ENCODE assay signal across 15 cellular contexts in the genomic region with DNA sequence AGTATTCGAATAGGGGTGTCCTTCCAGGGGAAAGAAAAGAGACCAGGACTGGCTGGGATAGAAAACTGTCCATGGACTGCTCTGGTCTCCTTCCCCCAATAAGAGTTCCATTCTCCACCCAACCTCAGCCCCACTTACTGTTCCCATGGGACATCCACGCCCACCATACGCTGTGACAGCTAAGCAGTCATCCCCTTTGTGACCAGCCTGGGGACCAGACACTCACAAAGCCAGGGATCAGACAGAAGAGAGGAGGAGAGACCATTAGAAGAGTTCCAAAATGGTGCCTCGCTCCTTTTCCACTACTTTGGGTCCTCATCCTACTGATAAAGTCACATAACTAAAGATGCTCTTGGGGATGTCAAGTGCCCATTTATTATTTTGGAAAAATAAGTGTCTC. TPM values are rescaled to one million over a fixed set of nuclear protein-coding genes. Genes with fewer than 3 reads are reported as not detected.
DNase-seq lines count a peak whose midpoint lies in the region; ATAC-seq and TF ChIP-seq lines count a peak whose summit lies in the region.
"Had no signal": no experiment of that assay in that cellular context is flagged by ENCODE, and none has a peak within 500 bp of the region (broad histone marks: within the 10 kb centered on the region; RNA-seq: fewer than 3 reads in every experiment).

No MANE protein-coding gene starts in this region.

- DNase-seq in activated B cell treated with CpG ODN at 0.5 μM for 24 hours, result no peak
- no peak for DNase-seq in neural crest cell (ENCODE audit: low read depth, low spot score)
- no peak for DNase-seq in dorsolateral prefrontal cortex
- no peak for DNase-seq in G401 (ENCODE audit: low spot score)
- no peak for DNase-seq in HPDE6-E6E7 (ENCODE audit: extremely low spot score)
- DNase-seq: C1 segment of cervical spinal cord; Calu3; CD4-positive, alpha-beta memory T cell; COR-L47; DMS79 treated with DMSO at 0.1 percent for 48 hours; GOT3; HFFc6 had no signal

- H3K36me3 Mint-ChIP-seq in IgD-negative memory B cell (peaks cover 15% of the 10 kb centered on the region), activated B cell treated with CpG ODN at 0.5 μM for 24 hours (ENCODE audit: low read depth) (peaks cover 7% of the 10 kb centered on the region), neural crest cell (ENCODE audit: low read depth) (peaks cover 3% of the 10 kb centered on the region)

- no peaks in the 10 kb centered on the region for H3K9me3 Mint-ChIP-seq in IgD-negative memory B cell
- H3K9me3 Mint-ChIP-seq in activated B cell treated with CpG ODN at 0.5 μM for 24 hours, result no peaks in the 10 kb centered on the region
- no peaks in the 10 kb centered on the region for H3K9me3 Mint-ChIP-seq in neural crest cell
- H3K9me3 Mint-ChIP-seq: HFFc6 had no signal

- H4K20me1 ChIP-seq in OCI-LY1 (ENCODE audit: insufficient read depth, low read length), result no peaks in the 10 kb centered on the region

- no peak overlapping the region for H3K9ac ChIP-seq in OCI-LY1 (ENCODE audit: low read length)

- POLR2A ChIA-PET in activated B cell treated with CpG ODN at 0.5 μM for 24 hours (lab: Charles Lee), result interaction anchor here (0.7 kb wide), 1 partner anchor 39 kb away, joined by 3 read pairs; no protein-coding TSS in a partner anchor

- H3K27me3 Mint-ChIP-seq in IgD-negative memory B cell (no peaks in the 10 kb centered on the region), activated B cell treated with CpG ODN at 0.5 μM for 24 hours (no peaks in the 10 kb centered on the region), neural crest cell (ENCODE audit: low read depth) (no peaks in the 10 kb centered on the region)

- H3K9me3 ChIP-seq in OCI-LY1 (ENCODE audit: low read length), result no peaks in the 10 kb centered on the region
- H3K9me3 ChIP-seq: HAP-1 had no signal

- H3K27ac ChIP-seq in OCI-LY1 (ENCODE audit: low read depth, low read length, poor library complexity, severe bottlenecking) (peak overlapping the region; percentile 97), dorsolateral prefrontal cortex (no peak overlapping the region)

- ATAC-seq in activated B cell treated with CpG ODN at 0.5 μM for 24 hours (ENCODE audit: low read depth), result no peak

- H3K4me2 ChIP-seq in OCI-LY1 (ENCODE audit: low read length), result no peak overlapping the region

- H3K27me3 ChIP-seq in OCI-LY1 (ENCODE audit: insufficient read depth, low read length) (no peaks in the 10 kb centered on the region), dorsolateral prefrontal cortex (no peaks in the 10 kb centered on the region)

- H2AFZ ChIP-seq in OCI-LY1 (ENCODE audit: low read length), result no peak overlapping the region

- no peak for TF ChIP-seq CTCF in OCI-LY1 (IDR thresholded peaks at IDR 0.05; ENCODE audit: low read length)
- no peak for TF ChIP-seq CTCF in activated B cell treated with CpG ODN at 0.5 μM for 24 hours (IDR thresholded peaks at IDR 0.05)
- no peak for TF ChIP-seq CTCF in neural crest cell (conservative IDR thresholded peaks at IDR 0.05)
- TF ChIP-seq CTCF in dorsolateral prefrontal cortex (IDR thresholded peaks at IDR 0.05 in 54 of 56, conservative IDR thresholded peaks at IDR 0.05 in 2 of 56; ENCODE audit: low read depth in 1 of 56, partially characterized antibody in 56 of 56), result no peak

- H3K4me1 Mint-ChIP-seq in IgD-negative memory B cell (peaks cover 25 to 40% (median 26%) of the 10 kb centered on the region in 3 donors), activated B cell treated with CpG ODN at 0.5 μM for 24 hours (peaks cover 50% of the 10 kb centered on the region), neural crest cell (peaks cover 6% of the 10 kb centered on the region)

- H3F3A ChIP-seq in OCI-LY1 (ENCODE audit: insufficient read depth, low read length), result no peaks in the 10 kb centered on the region

- H3K4me3 ChIP-seq in OCI-LY1 (ENCODE audit: low read depth, low read length, poor library complexity, severe bottlenecking), result no peak overlapping the region
- H3K4me3 ChIP-seq in dorsolateral prefrontal cortex, result no peak overlapping the region
- H3K4me3 ChIP-seq: HAP-1 had no signal

- no peaks in the 10 kb centered on the region for H3K9me2 ChIP-seq in OCI-LY1 (ENCODE audit: low read depth, low read length)

- H3K4me1 ChIP-seq in OCI-LY1 (ENCODE audit: insufficient read depth, low read length, severe bottlenecking), result peaks cover 73% of the 10 kb centered on the region
- H3K4me1 ChIP-seq: HAP-1 had no signal

- no peaks in the 10 kb centered on the region for H3K36me3 ChIP-seq in OCI-LY1 (ENCODE audit: insufficient read depth, low read length)

- H3K27ac Mint-ChIP-seq in IgD-negative memory B cell (peak overlapping the region; percentile 21 to 75 (median 41)), activated B cell treated with CpG ODN at 0.5 μM for 24 hours (peak overlapping the region; percentile 53), neural crest cell (ENCODE audit: unreplicated experiment) (peak overlapping the region; percentile 31)
- H3K27ac Mint-ChIP-seq: HFFc6 had no signal

- H3K4me3 Mint-ChIP-seq in IgD-negative memory B cell (peak overlapping the region in 1 of 4 donors; percentile 47), activated B cell treated with CpG ODN at 0.5 μM for 24 hours (no peak overlapping the region), neural crest cell (no peak overlapping the region)
- H3K4me3 Mint-ChIP-seq: HFFc6 had no signal

- H3K79me2 ChIP-seq in OCI-LY1 (ENCODE audit: insufficient read depth, low read length), result peaks cover 11% of the 10 kb centered on the region; the same call in 1 of the 2 replicates

- CTCF ChIA-PET in activated B cell treated with CpG ODN at 0.5 μM for 24 hours (lab: Charles Lee), result no interaction called here

- in situ Hi-C loops in G401 (cut with HindIII; ENCODE audit: low sequenced_read_pairs), result no loop called here

- intact Hi-C loops in activated B cell treated with CpG ODN at 0.5 μM for 24 hours (cut with micrococcal nuclease) (no loop called here), dorsolateral prefrontal cortex (cut with DNase I) (loop anchor here in 1 of 2 donors (5.0 kb wide), 1 partner anchor 37 kb away; no protein-coding TSS in a partner anchor)

RNA-seq across cellular contexts. Expression of gene GNB5, which starts 27.6 kb away (rescaled TPM):
- 83.2 TPM for polyA plus RNA-seq in IgD-negative memory B cell
- total RNA-seq in activated B cell treated with CpG ODN at 0.5 μM for 24 hours (57.4 and 64.2 TPM in 2 replicates), neural crest cell (15.8 and 16.7 TPM in 2 replicates), dorsolateral prefrontal cortex (100 to 1,000 TPM in 69 of 120 experiments, 10 to 100 TPM in 51; 35.2 to 150 (median 106) TPM)
- 37.1 and 50.7 TPM in 2 replicates for total RNA-seq in G401 (2014; rRNA removed; shearing (Covaris generic))
